Comparison of ENCODE assay signal across 9 cellular contexts in the genomic region with DNA sequence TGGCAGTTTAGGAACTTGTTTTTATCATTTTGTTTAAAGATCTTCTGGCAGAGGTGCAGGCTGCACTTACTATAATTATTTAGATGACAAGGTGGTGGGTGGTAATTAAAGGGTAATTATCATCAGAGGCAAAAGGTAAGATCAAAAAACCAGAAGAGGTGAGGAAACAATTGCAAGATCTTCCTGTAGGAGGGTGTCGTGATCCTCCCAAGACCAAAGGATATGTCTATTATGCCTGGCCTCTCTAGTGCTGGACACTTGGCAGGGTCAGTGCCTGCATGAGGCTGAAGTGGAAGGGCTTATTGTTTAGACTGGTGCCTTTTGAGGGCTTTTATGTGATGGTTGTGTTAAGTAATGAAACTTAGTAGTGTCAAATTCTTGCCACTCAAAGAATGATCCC. TPM values are rescaled to one million over a fixed set of nuclear protein-coding genes. Genes with fewer than 3 reads are reported as not detected.
DNase-seq lines count a peak whose midpoint lies in the region; ATAC-seq, FAIRE-seq and TF ChIP-seq lines count a peak whose summit lies in the region.
"Had no signal": no experiment of that assay in that cellular context is flagged by ENCODE, and none has a peak within 500 bp of the region (broad histone marks: within the 10 kb centered on the region; RNA-seq: fewer than 3 reads in every experiment).

No MANE protein-coding gene starts in this region.

- ATAC-seq in activated B cell treated with CpG ODN at 0.5 μM for 24 hours (ENCODE audit: low read depth) (no peak), HG03565 (IDR thresholded peaks at IDR 0.05; ENCODE audit: unreplicated experiment) (no peak), pancreas (no peak)

- H3K36me3 ChIP-seq in HAP-1 (replicated peaks): peaks cover 4% of the 10 kb centered on the region; the same call in 1 of the 2 replicates
- no peaks in the 10 kb centered on the region for H3K36me3 ChIP-seq in pancreas

- CTCF ChIA-PET in activated B cell treated with CpG ODN at 0.5 μM for 24 hours (lab: Charles Lee): no interaction called here

- FAIRE-seq in pancreas (lab: Jason Lieb, UNC): no peak

- H3K4me3 ChIP-seq in AG10803 (ENCODE audit: low read length): no peak overlapping the region; the same call in 1 of the 2 replicates
- peak overlapping the region; percentile 83; the same call in 1 of the 2 replicates for H3K4me3 ChIP-seq in HAP-1
- H3K4me3 ChIP-seq in pancreas: no peak overlapping the region

- H3K27me3 Mint-ChIP-seq in activated B cell treated with CpG ODN at 0.5 μM for 24 hours (peaks cover 5% of the 10 kb centered on the region), immature natural killer cell (ENCODE audit: low read depth in 3 of 3) (peaks cover 4 to 9% (median 6%) of the 10 kb centered on the region in 3 donors)

- intact Hi-C loops in activated B cell treated with CpG ODN at 0.5 μM for 24 hours (cut with micrococcal nuclease) (loop anchor here (5.0 to 10.0 kb wide), 4 partner anchors 71 to 571 kb away; partner anchors contain the start of genes GLUD1 and SHLD2), pancreas (cut with DNase I) (no loop called here)

- no peak overlapping the region for H3K27ac ChIP-seq in pancreas

- WGBS in pancreas, 2 donors: 54 to 58% methylated on average over 1 of the region's 1 CpG

- H3K9me3 ChIP-seq in HAP-1: no peaks in the 10 kb centered on the region
- H3K9me3 ChIP-seq in pancreas: no peaks in the 10 kb centered on the region

- peaks cover 12% of the 10 kb centered on the region for H3K4me1 ChIP-seq in HAP-1
- peaks cover 9 to 33% (median 23%) of the 10 kb centered on the region in 3 donors for H3K4me1 ChIP-seq in pancreas

- H3K36me3 Mint-ChIP-seq in activated B cell treated with CpG ODN at 0.5 μM for 24 hours (ENCODE audit: low read depth): peaks cover 12% of the 10 kb centered on the region
- no peaks in the 10 kb centered on the region for H3K36me3 Mint-ChIP-seq in immature natural killer cell

- H3K4me3 Mint-ChIP-seq in activated B cell treated with CpG ODN at 0.5 μM for 24 hours: peak overlapping the region; percentile 32
- peak overlapping the region; percentile 18 to 92 (median 27) for H3K4me3 Mint-ChIP-seq in immature natural killer cell

- H3K4me1 Mint-ChIP-seq in activated B cell treated with CpG ODN at 0.5 μM for 24 hours (peaks cover 30% of the 10 kb centered on the region), immature natural killer cell (peaks cover 31 to 43% of the 10 kb centered on the region in 2 donors)

- TF ChIP-seq CTCF in AG10803 (conservative IDR thresholded peaks at IDR 0.05; ENCODE audit: low read length): peak; percentile 35
- TF ChIP-seq CTCF in activated B cell treated with CpG ODN at 0.5 μM for 24 hours (IDR thresholded peaks at IDR 0.05): no peak
- TF ChIP-seq CTCF in pancreas (IDR thresholded peaks at IDR 0.05): no peak

- H3K27me3 ChIP-seq in HAP-1 (ENCODE audit: low read depth) (no peaks in the 10 kb centered on the region), pancreas (no peaks in the 10 kb centered on the region)

- DNase-seq in AG10803 (ENCODE audit: low read depth) (peak; percentile 20), HAP-1 (ENCODE audit: low spot score in 2 of 2) (no peak), activated B cell treated with CpG ODN at 0.5 μM for 24 hours (no peak), immature natural killer cell (no peak), pancreas (no peak), NCI-H1694 (lab: John Stamatoyannopoulos, UW) (no peak), AG08396 (ENCODE audit: low spot score) (no peak)
- DNase-seq: MM.1S had no signal

- in situ Hi-C loops in HAP-1 (cut with MboI; ENCODE audit: low sequenced_read_pairs): no loop called here

- H3K9me3 Mint-ChIP-seq in activated B cell treated with CpG ODN at 0.5 μM for 24 hours: no peaks in the 10 kb centered on the region
- no peaks in the 10 kb centered on the region for H3K9me3 Mint-ChIP-seq in immature natural killer cell

- POLR2A ChIA-PET in activated B cell treated with CpG ODN at 0.5 μM for 24 hours (lab: Charles Lee): no interaction called here

- no peak overlapping the region for H3K27ac Mint-ChIP-seq in activated B cell treated with CpG ODN at 0.5 μM for 24 hours
- H3K27ac Mint-ChIP-seq in immature natural killer cell: peak overlapping the region in 2 of 6 donors; percentile 2 to 8

RNA-seq across cellular contexts. Expression of gene WAPL, which starts 1.8 kb away (rescaled TPM):
- 35.9 and 38.5 TPM in 2 replicates for total RNA-seq in activated B cell treated with CpG ODN at 0.5 μM for 24 hours
- 10 to 100 TPM; 19.7 to 40.4 (median 21.1) TPM for polyA plus RNA-seq in immature natural killer cell
- 10 to 100 TPM; 10.8 to 22.0 (median 13.5) TPM for total RNA-seq in pancreas
- 10 to 100 TPM in 1 of 2 donors, 1 to 10 TPM in 1; 7.1 to 11.8 TPM for polyA plus RNA-seq in pancreas
